Comparison of ENCODE assay signal across 12 cellular contexts in genomic region chr14:61720302-61720677, GRCh38. TPM values are rescaled to one million over a fixed set of nuclear protein-coding genes. Genes with fewer than 3 reads are reported as not detected.
DNase-seq lines count a peak whose midpoint lies in the region; ATAC-seq and TF ChIP-seq lines count a peak whose summit lies in the region.
"Had no signal": no experiment of that assay in that cellular context is flagged by ENCODE, and none has a peak within 500 bp of the region (broad histone marks: within the 10 kb centered on the region; RNA-seq: fewer than 3 reads in every experiment).

No MANE protein-coding gene starts in this region.

- no peak overlapping the region for H3K27ac Mint-ChIP-seq in stimulated activated effector memory CD8-positive, alpha-beta T cell treated with anti-CD3 and anti-CD28 coated beads, Interleukin-12 subunit alpha, Interleukin-12 subunit beta, amount 100 ng/mL, for 72 hours

- H3K27me3 ChIP-seq in SU-DHL-6 (ENCODE audit: low read length) = no peaks in the 10 kb centered on the region
- H3K27me3 ChIP-seq in esophagus muscularis mucosa = no peaks in the 10 kb centered on the region
- H3K27me3 ChIP-seq: gastrocnemius medialis had no signal

- TF ChIP-seq CTCF in SU-DHL-6 (IDR thresholded peaks at IDR 0.05; ENCODE audit: insufficient read depth, low read length, poor library complexity, severe bottlenecking) = no peak
- no peak for TF ChIP-seq CTCF in esophagus muscularis mucosa (IDR thresholded peaks at IDR 0.05)

- H2AFZ ChIP-seq in SU-DHL-6 (ENCODE audit: low read depth, low read length, severe bottlenecking) = no peak overlapping the region

- peak; percentile 39 to 53 for ATAC-seq in activated T-cell treated with anti-CD3 and anti-CD28 coated beads, Interleukin-2, amount 50 U/mL, for 4 hours
- ATAC-seq in stimulated activated effector memory CD8-positive, alpha-beta T cell treated with anti-CD3 and anti-CD28 coated beads, Interleukin-12 subunit alpha, Interleukin-12 subunit beta, amount 100 ng/mL, for 72 hours = no peak
- no peak for ATAC-seq in HG03039 (IDR thresholded peaks at IDR 0.05; ENCODE audit: unreplicated experiment)
- ATAC-seq: gastrocnemius medialis had no signal

- H3K4me1 ChIP-seq in esophagus muscularis mucosa = peaks cover 29 to 69% (median 61%) of the 10 kb centered on the region in 4 donors

- H3F3A ChIP-seq in SU-DHL-6 (ENCODE audit: insufficient read depth) = peaks cover 44% of the 10 kb centered on the region

- peak overlapping the region; percentile 20 for H3K4me3 ChIP-seq in SU-DHL-6 (ENCODE audit: insufficient read depth, low read length, poor library complexity, severe bottlenecking)
- H3K4me3 ChIP-seq in esophagus muscularis mucosa = no peak overlapping the region
- H3K4me3 ChIP-seq: gastrocnemius medialis, lung had no signal

- no peak for DNase-seq in activated T-cell treated with anti-CD3 and anti-CD28 coated beads, Interleukin-2, amount 50 U/mL, for 4 hours
- no peak for DNase-seq in activated T-cell treated with anti-CD3 and anti-CD28 coated beads, Interleukin-2, amount 50 U/mL, for 1 hour
- DNase-seq in esophagus muscularis mucosa (ENCODE audit: extremely low spot score) (no peak), NCI-H2196 (lab: John Stamatoyannopoulos, UW; ENCODE audit: unreplicated experiment) (no peak), hippocampal formation (lab: John Stamatoyannopoulos, UW) (no peak)
- no peak for DNase-seq in stimulated activated effector memory CD8-positive, alpha-beta T cell treated with anti-CD3 and anti-CD28 coated beads, Interleukin-12 subunit alpha, Interleukin-12 subunit beta, amount 100 ng/mL, for 72 hours (ENCODE audit: low spot score in 2 of 2)
- DNase-seq: gastrocnemius medialis, NCI-H510A treated with DMSO at 0.1 percent for 48 hours, SK-N-SH had no signal

- no peak for TF ChIP-seq POLR2A in esophagus muscularis mucosa (IDR thresholded peaks at IDR 0.05; ENCODE audit: low read depth)

- no peaks in the 10 kb centered on the region for H3K9me3 ChIP-seq in SU-DHL-6 (ENCODE audit: insufficient read depth, low read length)
- no peaks in the 10 kb centered on the region for H3K9me3 ChIP-seq in esophagus muscularis mucosa
- H3K9me3 ChIP-seq: gastrocnemius medialis, SK-N-SH had no signal

- intact Hi-C loops in esophagus muscularis mucosa (cut with DNase I) = no loop called here

- H3K27ac ChIP-seq in SU-DHL-6 (ENCODE audit: low read depth, low read length) (peak overlapping the region; percentile 64), esophagus muscularis mucosa (replicated peaks in 1 of 4) (peak overlapping the region in 3 of 4 donors; percentile 29 to 42 (median 41))
- H3K27ac ChIP-seq: gastrocnemius medialis had no signal

- no peaks in the 10 kb centered on the region for H3K27me3 Mint-ChIP-seq in activated T-cell treated with anti-CD3 and anti-CD28 coated beads, Interleukin-2, amount 50 U/mL, for 4 hours (ENCODE audit: low read depth)

- no peaks in the 10 kb centered on the region for H3K9me3 Mint-ChIP-seq in activated T-cell treated with anti-CD3 and anti-CD28 coated beads, Interleukin-2, amount 50 U/mL, for 4 hours
- no peaks in the 10 kb centered on the region for H3K9me3 Mint-ChIP-seq in stimulated activated effector memory CD8-positive, alpha-beta T cell treated with anti-CD3 and anti-CD28 coated beads, Interleukin-12 subunit alpha, Interleukin-12 subunit beta, amount 100 ng/mL, for 72 hours

- TF ChIP-seq EP300 in esophagus muscularis mucosa (IDR thresholded peaks at IDR 0.05) = no peak

- peaks cover 47% of the 10 kb centered on the region for H4K20me1 ChIP-seq in SU-DHL-6 (ENCODE audit: low read depth, low read length)

- WGBS in esophagus muscularis mucosa = 78% methylated on average over 9 of the region's 9 CpGs

- peak overlapping the region; percentile 62 for H3K4me2 ChIP-seq in SU-DHL-6 (ENCODE audit: low read depth, low read length, poor library complexity, severe bottlenecking)
- H3K4me2 ChIP-seq: SK-N-SH had no signal

- peak overlapping the region; percentile 18 for H3K9ac ChIP-seq in SU-DHL-6 (ENCODE audit: low read length)
- H3K9ac ChIP-seq: SK-N-SH had no signal

- H3K36me3 ChIP-seq in SU-DHL-6 (ENCODE audit: low read length) = peaks cover 28% of the 10 kb centered on the region; the same call in 1 of the 2 replicates
- peaks cover 3 to 26% (median 12%) of the 10 kb centered on the region in 4 donors for H3K36me3 ChIP-seq in esophagus muscularis mucosa

- H3K9me2 ChIP-seq in SU-DHL-6 (replicated peaks; ENCODE audit: insufficient read depth, low read length) = no peaks in the 10 kb centered on the region
- H3K9me2 ChIP-seq: SK-N-SH had no signal

- peaks cover 21% of the 10 kb centered on the region for H3K36me3 Mint-ChIP-seq in activated T-cell treated with anti-CD3 and anti-CD28 coated beads, Interleukin-2, amount 50 U/mL, for 4 hours (ENCODE audit: insufficient read depth)
- peaks cover 93% of the 10 kb centered on the region for H3K36me3 Mint-ChIP-seq in stimulated activated effector memory CD8-positive, alpha-beta T cell treated with anti-CD3 and anti-CD28 coated beads, Interleukin-12 subunit alpha, Interleukin-12 subunit beta, amount 100 ng/mL, for 72 hours

- peak overlapping the region; percentile 67 for H3K4me3 Mint-ChIP-seq in activated T-cell treated with anti-CD3 and anti-CD28 coated beads, Interleukin-2, amount 50 U/mL, for 4 hours
- peak overlapping the region; percentile 4 for H3K4me3 Mint-ChIP-seq in stimulated activated effector memory CD8-positive, alpha-beta T cell treated with anti-CD3 and anti-CD28 coated beads, Interleukin-12 subunit alpha, Interleukin-12 subunit beta, amount 100 ng/mL, for 72 hours

- peaks cover 72% of the 10 kb centered on the region for H3K79me2 ChIP-seq in SU-DHL-6 (ENCODE audit: insufficient read depth, low read length)

- peaks cover 59% of the 10 kb centered on the region for H3K4me1 Mint-ChIP-seq in activated T-cell treated with anti-CD3 and anti-CD28 coated beads, Interleukin-2, amount 50 U/mL, for 4 hours (ENCODE audit: low read depth)
- H3K4me1 Mint-ChIP-seq in stimulated activated effector memory CD8-positive, alpha-beta T cell treated with anti-CD3 and anti-CD28 coated beads, Interleukin-12 subunit alpha, Interleukin-12 subunit beta, amount 100 ng/mL, for 72 hours = peaks cover 53% of the 10 kb centered on the region

RNA-seq across cellular contexts. Expression of gene HIF1A, which starts 25.0 kb away (rescaled TPM):
- 100 to 1,000 TPM; 252 to 294 (median 274) TPM for total RNA-seq in activated T-cell treated with anti-CD3 and anti-CD28 coated beads, Interleukin-2, amount 50 U/mL, for 4 hours
- total RNA-seq in esophagus muscularis mucosa = 100 to 1,000 TPM in 1 of 4 donors, 10 to 100 TPM in 3; 77.4 to 156 (median 86.5) TPM

RNA-seq across cellular contexts. Expression of gene SNAPC1, which starts 41.9 kb away (rescaled TPM):
- 10 to 100 TPM; 10.2 to 13.0 (median 11.0) TPM for total RNA-seq in activated T-cell treated with anti-CD3 and anti-CD28 coated beads, Interleukin-2, amount 50 U/mL, for 4 hours
- total RNA-seq in esophagus muscularis mucosa = 1 to 10 TPM; 4.7 to 8.0 (median 6.6) TPM

Comparison
In these comparisons a context has a peak if more than half of its experiments do, and no peak if none do; other contexts are left out.
1. ATAC-seq: peak in activated T-cell treated with anti-CD3 and anti-CD28 coated beads, Interleukin-2, amount 50 U/mL, for 4 hours (2 of 2); none in stimulated activated effector memory CD8-positive, alpha-beta T cell treated with anti-CD3 and anti-CD28 coated beads, Interleukin-12 subunit alpha, Interleukin-12 subunit beta, amount 100 ng/mL, for 72 hours (single experiment) and HG03039 (single experiment).